ENCODE assay signal across 22 cellular contexts in genomic region chr5:55520117-55520829, GRCh38.
"Had no signal": no experiment of that assay in that cellular context is flagged by ENCODE, and none has a peak within 500 bp of the region (broad histone marks: within the 10 kb centered on the region; RNA-seq: fewer than 3 reads in every experiment).

No MANE protein-coding gene starts in this region.

- H3K27ac Mint-ChIP-seq: activated CD4-positive, alpha-beta memory T cell treated with anti-CD3 and anti-CD28 coated beads for 36 hours; activated CD4-positive, alpha-beta T cell treated with anti-CD3 and anti-CD28 coated beads for 36 hours; activated naive CD4-positive, alpha-beta T cell treated with anti-CD3 and anti-CD28 coated beads, Interleukin-2, amount 50 U/mL, for 72 hours; activated T-helper 1 cell treated with anti-CD3 and anti-CD28 coated beads, Interleukin-12 subunit alpha, Interleukin-12 subunit beta, Interleukin-2, Interleukin-4 antibody, amounts not matched to agents 30 ng/mL and 10 ng/mL and 1 ng/mL, durations not matched to agents 14 hours and 24 hours and 36 hours; immature natural killer cell; natural killer cell treated with Interleukin-12 subunit alpha and Interleukin-12 subunit beta and Interleukin-15 and Interleukin-18, amount 100 ng/mL, for 72 hours; stimulated activated naive CD8-positive, alpha-beta T cell treated with anti-CD3 and anti-CD28 coated beads, Interleukin-15, amount 100 ng/mL, for 72 hours had no signal

- DNase-seq: activated CD4-positive, alpha-beta memory T cell treated with anti-CD3 and anti-CD28 coated beads for 36 hours; activated CD4-positive, alpha-beta T cell treated with anti-CD3 and anti-CD28 coated beads for 36 hours; activated gamma-delta T cell treated with Interleukin-2 at 50 U/mL for 16 hours; activated T-cell treated with anti-CD3 and anti-CD28 coated beads for 4 hours; adrenal gland; cerebellar nuclear complex; effector CD4-positive, alpha-beta T cell; gastrocnemius medialis; heart right ventricle; immature natural killer cell; kidney glomerular epithelial cell; lower lobe of right lung; posterior cingulate gyrus; retina; stimulated activated CD4-positive, alpha-beta T cell treated with anti-CD3 and anti-CD28 coated beads, Interleukin-2, amount 100 ng/mL, for 48 hours; stimulated activated naive CD8-positive, alpha-beta T cell treated with anti-CD3 and anti-CD28 coated beads, Interleukin-15, amount 100 ng/mL, for 72 hours; SW 1271; T-helper 2 cell; testis had no signal

- H3K4me3 Mint-ChIP-seq: activated CD4-positive, alpha-beta memory T cell treated with anti-CD3 and anti-CD28 coated beads for 36 hours; activated CD4-positive, alpha-beta T cell treated with anti-CD3 and anti-CD28 coated beads for 36 hours; activated T-helper 1 cell treated with anti-CD3 and anti-CD28 coated beads, Interleukin-12 subunit alpha, Interleukin-12 subunit beta, Interleukin-2, Interleukin-4 antibody, amounts not matched to agents 30 ng/mL and 10 ng/mL and 1 ng/mL, durations not matched to agents 14 hours and 24 hours and 36 hours; immature natural killer cell; natural killer cell treated with Interleukin-12 subunit alpha and Interleukin-12 subunit beta and Interleukin-15 and Interleukin-18, amount 100 ng/mL, for 72 hours; stimulated activated naive CD8-positive, alpha-beta T cell treated with anti-CD3 and anti-CD28 coated beads, Interleukin-15, amount 100 ng/mL, for 72 hours had no signal

- H3K9me3 Mint-ChIP-seq: activated CD4-positive, alpha-beta memory T cell treated with anti-CD3 and anti-CD28 coated beads for 36 hours; activated T-helper 1 cell treated with anti-CD3 and anti-CD28 coated beads, Interleukin-12 subunit alpha, Interleukin-12 subunit beta, Interleukin-2, Interleukin-4 antibody, amounts not matched to agents 30 ng/mL and 10 ng/mL and 1 ng/mL, durations not matched to agents 14 hours and 24 hours and 36 hours; immature natural killer cell; natural killer cell treated with Interleukin-12 subunit alpha and Interleukin-12 subunit beta and Interleukin-15 and Interleukin-18, amount 100 ng/mL, for 72 hours; stimulated activated naive CD8-positive, alpha-beta T cell treated with anti-CD3 and anti-CD28 coated beads, Interleukin-15, amount 100 ng/mL, for 72 hours had no signal

- H3K9me3 ChIP-seq: adrenal gland, gastrocnemius medialis, heart right ventricle, lower lobe of right lung, testis had no signal

- H3K4me1 Mint-ChIP-seq: immature natural killer cell had no signal

- H3K4me3 ChIP-seq: adrenal gland, gastrocnemius medialis, heart right ventricle, lower lobe of right lung, testis had no signal

- H3K27me3 ChIP-seq: adrenal gland, gastrocnemius medialis, heart right ventricle, testis had no signal

- H3K36me3 Mint-ChIP-seq: activated naive CD4-positive, alpha-beta T cell treated with anti-CD3 and anti-CD28 coated beads, Interleukin-2, amount 50 U/mL, for 72 hours; immature natural killer cell; natural killer cell treated with Interleukin-12 subunit alpha and Interleukin-12 subunit beta and Interleukin-15 and Interleukin-18, amount 100 ng/mL, for 72 hours had no signal

- H3K27me3 Mint-ChIP-seq: activated CD4-positive, alpha-beta memory T cell treated with anti-CD3 and anti-CD28 coated beads for 36 hours; activated CD4-positive, alpha-beta T cell treated with anti-CD3 and anti-CD28 coated beads for 36 hours; stimulated activated naive CD8-positive, alpha-beta T cell treated with anti-CD3 and anti-CD28 coated beads, Interleukin-15, amount 100 ng/mL, for 72 hours had no signal

- ATAC-seq: activated CD4-positive, alpha-beta T cell treated with anti-CD3 and anti-CD28 coated beads for 36 hours; activated naive CD4-positive, alpha-beta T cell treated with anti-CD3 and anti-CD28 coated beads, Interleukin-2, amount 50 U/mL, for 72 hours; gastrocnemius medialis; lower lobe of right lung; natural killer cell treated with Interleukin-12 subunit alpha and Interleukin-12 subunit beta and Interleukin-15 and Interleukin-18, amount 100 ng/mL, for 72 hours; stimulated activated naive CD8-positive, alpha-beta T cell treated with anti-CD3 and anti-CD28 coated beads, Interleukin-15, amount 100 ng/mL, for 72 hours had no signal

- H3K27ac ChIP-seq: adrenal gland, lower lobe of right lung, testis had no signal

- H3K4me1 ChIP-seq: testis had no signal

- H3K36me3 ChIP-seq: adrenal gland, gastrocnemius medialis, heart right ventricle, lower lobe of right lung had no signal
